ENCODE assay signal across 34 cellular contexts in genomic region chr17:81447331-81447933, GRCh38.
"Had no signal": no experiment of that assay in that cellular context is flagged by ENCODE, and none has a peak within 500 bp of the region (broad histone marks: within the 10 kb centered on the region; RNA-seq: fewer than 3 reads in every experiment).

No MANE protein-coding gene starts in this region.

- H3K27ac ChIP-seq: brain microvascular endothelial cell, coronary artery, dorsolateral prefrontal cortex, esophagus muscularis mucosa, foreskin keratinocyte, gastrocnemius medialis, heart left ventricle, WERI-Rb-1 had no signal

- FAIRE-seq: astrocyte, bronchial epithelial cell had no signal

- H3K4me1 ChIP-seq: esophagus muscularis mucosa, foreskin keratinocyte, gastrocnemius medialis, heart left ventricle had no signal

- DNase-seq: activated B cell treated with CpG ODN at 0.5 μM for 24 hours; activated CD4-positive, alpha-beta T cell treated with anti-CD3 and anti-CD28 coated beads for 48 hours; activated CD4-positive, alpha-beta T cell treated with anti-CD3 and anti-CD28 coated beads, Interleukin-2, amount 50 U/mL, for 1 hour; activated CD4-positive, alpha-beta T cell treated with anti-CD3 and anti-CD28 coated beads, Interleukin-2, amount 50 U/mL, for 48 hours; activated CD8-positive, alpha-beta memory T cell treated with anti-CD3 and anti-CD28 coated beads for 24 hours; activated CD8-positive, alpha-beta T cell treated with anti-CD3 and anti-CD28 coated beads for 36 hours; activated effector memory CD4-positive, alpha-beta T cell treated with Interleukin-2 at 50 U/mL for 16 hours; activated gamma-delta T cell treated with Interleukin-2 at 50 U/mL for 16 hours; activated naive CD4-positive, alpha-beta T cell treated with anti-CD3 and anti-CD28 coated beads, Interleukin-2, amount 50 U/mL, for 16 hours; activated naive CD4-positive, alpha-beta T cell treated with Interleukin-2 at 50 U/mL for 16 hours; activated T-cell treated with anti-CD3 and anti-CD28 coated beads, Interleukin-2, amount 50 U/mL, for 4 hours; amniotic stem cell; anterior cingulate cortex; brain microvascular endothelial cell; dorsolateral prefrontal cortex; effector memory CD4-positive, alpha-beta T cell; erythroblast; foreskin keratinocyte; gastrocnemius medialis; glutamatergic neuron; heart left ventricle; T-helper 17 cell; T1000; WERI-Rb-1 had no signal

- H3K9me3 Mint-ChIP-seq: activated B cell treated with CpG ODN at 0.5 μM for 24 hours; activated CD8-positive, alpha-beta T cell treated with anti-CD3 and anti-CD28 coated beads for 36 hours; activated T-cell treated with anti-CD3 and anti-CD28 coated beads, Interleukin-2, amount 50 U/mL, for 4 hours; activated T-helper 17 cell treated with anti-CD3 and anti-CD28 coated beads, Interleukin-2, amount 50 U/mL, for 72 hours; central memory CD8-positive, alpha-beta T cell; dendritic cell treated with granulocyte-macrophage colony-stimulating factor and Interleukin-4, amounts not matched to agents 40 ng/mL and 50 ng/mL, for 4 days; T-helper 2 cell treated with Interferon-gamma antibody and Interleukin-4, amounts not matched to agents 5 μg/mL and 100 μg/mL, for 36 hours had no signal

- H3K4me3 ChIP-seq: coronary artery, dorsolateral prefrontal cortex, esophagus muscularis mucosa, gastrocnemius medialis, heart left ventricle had no signal

- H3K9me3 ChIP-seq: esophagus muscularis mucosa, gastrocnemius medialis, heart left ventricle had no signal

- H3K4me1 Mint-ChIP-seq: activated T-helper 17 cell treated with anti-CD3 and anti-CD28 coated beads, Interleukin-2, amount 50 U/mL, for 72 hours; central memory CD8-positive, alpha-beta T cell; T-helper 17 cell had no signal

- H3K27ac Mint-ChIP-seq: activated B cell treated with CpG ODN at 0.5 μM for 24 hours; activated CD8-positive, alpha-beta T cell treated with anti-CD3 and anti-CD28 coated beads for 36 hours; activated naive CD8-positive, alpha-beta T cell; activated T-helper 17 cell treated with anti-CD3 and anti-CD28 coated beads, Interleukin-2, amount 50 U/mL, for 72 hours; dendritic cell treated with granulocyte-macrophage colony-stimulating factor and Interleukin-4, amounts not matched to agents 40 ng/mL and 50 ng/mL, for 4 days; T-helper 17 cell; T-helper 2 cell treated with Interferon-gamma antibody and Interleukin-4, amounts not matched to agents 5 μg/mL and 100 μg/mL, for 36 hours had no signal

- H3K27me3 ChIP-seq: brain microvascular endothelial cell, dorsolateral prefrontal cortex, esophagus muscularis mucosa, foreskin keratinocyte, gastrocnemius medialis, heart left ventricle had no signal

- H3K36me3 ChIP-seq: brain microvascular endothelial cell, gastrocnemius medialis had no signal

- ATAC-seq: activated CD4-positive, CD25-positive, alpha-beta regulatory T cell treated with anti-CD3 and anti-CD28 coated beads, Interleukin-2, amount 50 U/mL, for 24 hours; activated CD8-positive, alpha-beta T cell treated with anti-CD3 and anti-CD28 coated beads for 36 hours; activated T-cell treated with anti-CD3 and anti-CD28 coated beads, Interleukin-2, amount 50 U/mL, for 4 hours; activated T-helper 17 cell treated with anti-CD3 and anti-CD28 coated beads, Interleukin-2, amount 50 U/mL, for 72 hours; foreskin keratinocyte; gastrocnemius medialis; heart left ventricle; T-helper 17 cell had no signal

- H3K27me3 Mint-ChIP-seq: activated CD8-positive, alpha-beta T cell treated with anti-CD3 and anti-CD28 coated beads for 36 hours; activated naive CD8-positive, alpha-beta T cell; activated T-helper 17 cell treated with anti-CD3 and anti-CD28 coated beads, Interleukin-2, amount 50 U/mL, for 72 hours; dendritic cell treated with granulocyte-macrophage colony-stimulating factor and Interleukin-4, amounts not matched to agents 40 ng/mL and 50 ng/mL, for 4 days; T-helper 17 cell had no signal

- H3K4me3 Mint-ChIP-seq: activated B cell treated with CpG ODN at 0.5 μM for 24 hours; activated CD8-positive, alpha-beta T cell treated with anti-CD3 and anti-CD28 coated beads for 36 hours; activated naive CD8-positive, alpha-beta T cell; activated T-cell treated with anti-CD3 and anti-CD28 coated beads, Interleukin-2, amount 50 U/mL, for 4 hours; activated T-helper 17 cell treated with anti-CD3 and anti-CD28 coated beads, Interleukin-2, amount 50 U/mL, for 72 hours; central memory CD8-positive, alpha-beta T cell; dendritic cell treated with granulocyte-macrophage colony-stimulating factor and Interleukin-4, amounts not matched to agents 40 ng/mL and 50 ng/mL, for 4 days; T-helper 17 cell; T-helper 2 cell treated with Interferon-gamma antibody and Interleukin-4, amounts not matched to agents 5 μg/mL and 100 μg/mL, for 36 hours had no signal

- H3K36me3 Mint-ChIP-seq: activated naive CD8-positive, alpha-beta T cell had no signal
